In genomic region chr6:56764081-56764566, GRCh38 we compare ENCODE assay signal across 8 cellular contexts.
DNase-seq lines count a peak whose midpoint lies in the region; ATAC-seq, FAIRE-seq and TF ChIP-seq lines count a peak whose summit lies in the region.

No MANE protein-coding gene starts in this region.

- no peak overlapping the region for H3K23ac ChIP-seq in H1 (ENCODE audit: insufficient read length)

- H3K27ac Mint-ChIP-seq in neural progenitor cell, result peak overlapping the region; percentile 8
- no peak overlapping the region for H3K27ac Mint-ChIP-seq in activated naive CD4-positive, alpha-beta T cell treated with anti-CD3 and anti-CD28 coated beads for 36 hours

- no peak overlapping the region for H3K4ac ChIP-seq in H1 (replicated peaks; ENCODE audit: insufficient read length, low read depth, low read length)

- H2AFZ ChIP-seq in H1 (ENCODE audit: low read length), result no peak overlapping the region
- no peak overlapping the region for H2AFZ ChIP-seq in neural progenitor cell (replicated peaks)

- H2AK5ac ChIP-seq in H1 (ENCODE audit: low read depth, low read length), result no peak overlapping the region

- H4K91ac ChIP-seq in H1 (replicated peaks; ENCODE audit: insufficient read length, low read length), result no peak overlapping the region

- no peaks in the 10 kb centered on the region for H3K79me1 ChIP-seq in H1 (ENCODE audit: low read depth, low read length)

- H3K27me3 Mint-ChIP-seq in neural progenitor cell (ENCODE audit: insufficient read depth, low read depth), result no peaks in the 10 kb centered on the region
- no peaks in the 10 kb centered on the region for H3K27me3 Mint-ChIP-seq in activated naive CD4-positive, alpha-beta T cell treated with anti-CD3 and anti-CD28 coated beads for 36 hours (ENCODE audit: low read depth)

- peaks cover 34% of the 10 kb centered on the region for H3K4me1 Mint-ChIP-seq in neural progenitor cell
- H3K4me1 Mint-ChIP-seq in activated naive CD4-positive, alpha-beta T cell treated with anti-CD3 and anti-CD28 coated beads for 36 hours (ENCODE audit: low read depth), result no peaks in the 10 kb centered on the region

- H3K4me3 ChIP-seq in AG04450 (ENCODE audit: low read depth, low read length), result no peak overlapping the region
- H3K4me3 ChIP-seq in H1 (ENCODE audit: extremely low read depth in 1 of 4, insufficient read depth in 2 of 4, low read depth in 3 of 4, low read length in 4 of 4), result no peak overlapping the region
- H3K4me3 ChIP-seq in neural progenitor cell, result no peak overlapping the region

- no peaks in the 10 kb centered on the region; the same call in 1 of the 2 replicates for H3K23me2 ChIP-seq in H1 (ENCODE audit: low read depth, low read length)

- CTCF ChIA-PET in AG04450 (lab: Charles Lee) (interaction anchor here (0.6 to 1.4 kb wide), 5 partner anchors 39 to 239 kb away, joined by 3 to 4 read pairs (median 3); no protein-coding TSS in a partner anchor), H1 (lab: Charles Lee; ENCODE audit: partially characterized antibody) (interaction anchor here (0.6 to 2.1 kb wide), 18 partner anchors 10 to 246 kb away, joined by 3 to 9 read pairs (median 4); partner anchors contain the start of gene DST)
- CTCF ChIA-PET in activated naive CD4-positive, alpha-beta T cell treated with anti-CD3 and anti-CD28 coated beads for 36 hours (lab: Charles Lee), result no interaction called here

- intact Hi-C loops in activated naive CD4-positive, alpha-beta T cell treated with anti-CD3 and anti-CD28 coated beads for 36 hours (cut with micrococcal nuclease), result no loop called here

- H3K4me1 ChIP-seq in H1 (replicated peaks in 1 of 4; ENCODE audit: control insufficient read depth in 3 of 4, insufficient read depth in 4 of 4, low read length in 3 of 4) (peaks cover 0 to 9% (median 6%) of the 10 kb centered on the region in 4 experiments; a peak in 3 of 7 replicates), neural progenitor cell (peaks cover 28% of the 10 kb centered on the region)

- TF ChIP-seq RAD21 in H1 (IDR thresholded peaks at IDR 0.05 in 1 of 2, conservative IDR thresholded peaks at IDR 0.05 in 1 of 2; ENCODE audit: low read depth in 2 of 2, low read length in 2 of 2), result peak; percentile 55 to 60; a peak in 3 of 4 replicates

- H2BK20ac ChIP-seq in H1 (ENCODE audit: low read length), result no peak overlapping the region

- TF ChIP-seq CTCF in AG04450 (IDR thresholded peaks at IDR 0.05; ENCODE audit: low read depth, low read length), result peak; percentile 48
- TF ChIP-seq CTCF in H1 (IDR thresholded peaks at IDR 0.05; ENCODE audit: control extremely low read depth in 1 of 3, insufficient read depth in 1 of 3, low read depth in 1 of 3, low read length in 3 of 3), result peak in 2 of 3 experiments; percentile 46 to 63; a peak in 2 of 4 replicates
- TF ChIP-seq CTCF in neural progenitor cell (IDR thresholded peaks at IDR 0.05), result peak; percentile 46

- no peak overlapping the region for H2BK15ac ChIP-seq in H1 (ENCODE audit: low read length)

- H3K36me3 Mint-ChIP-seq in neural progenitor cell, result peaks cover 9% of the 10 kb centered on the region
- no peaks in the 10 kb centered on the region for H3K36me3 Mint-ChIP-seq in activated naive CD4-positive, alpha-beta T cell treated with anti-CD3 and anti-CD28 coated beads for 36 hours (ENCODE audit: low read depth)

- H3K4me3 Mint-ChIP-seq in neural progenitor cell, result no peak overlapping the region
- no peak overlapping the region for H3K4me3 Mint-ChIP-seq in activated naive CD4-positive, alpha-beta T cell treated with anti-CD3 and anti-CD28 coated beads for 36 hours

- H3K79me2 ChIP-seq in H1 (ENCODE audit: control insufficient read depth in 1 of 2, insufficient read depth in 2 of 2, low read length in 2 of 2) (peaks cover 0 to 85% of the 10 kb centered on the region in 2 experiments; a peak in 3 of 4 replicates), neural progenitor cell (ENCODE audit: low read depth) (peaks cover 95% of the 10 kb centered on the region)

- H3K36me3 ChIP-seq in H1 (ENCODE audit: control insufficient read depth in 2 of 4, insufficient read depth in 4 of 4, low read length in 3 of 4), result no peaks in the 10 kb centered on the region
- H3K36me3 ChIP-seq in neural progenitor cell, result no peaks in the 10 kb centered on the region

- peak; percentile 65 for ATAC-seq in HG02884 (IDR thresholded peaks at IDR 0.05; ENCODE audit: unreplicated experiment)

- no peak overlapping the region for H3K56ac ChIP-seq in H1 (replicated peaks; ENCODE audit: insufficient read length, low read depth, low read length)

- no peak overlapping the region for H3K4me2 ChIP-seq in H1 (ENCODE audit: insufficient read depth in 1 of 2, low read depth in 2 of 2, low read length in 2 of 2)
- no peak overlapping the region for H3K4me2 ChIP-seq in neural progenitor cell

- H2BK5ac ChIP-seq in H1 (ENCODE audit: low read depth, low read length), result no peak overlapping the region

- H3F3A ChIP-seq in neural progenitor cell (ENCODE audit: low read depth), result peaks cover 28% of the 10 kb centered on the region

- no peaks in the 10 kb centered on the region for H3K9me3 ChIP-seq in AG04450 (ENCODE audit: control insufficient read depth, insufficient read depth, low read length)
- H3K9me3 ChIP-seq in H1 (ENCODE audit: insufficient read depth in 2 of 2, low read depth in 1 of 2, low read length in 1 of 2), result no peaks in the 10 kb centered on the region
- no peaks in the 10 kb centered on the region for H3K9me3 ChIP-seq in neural progenitor cell (ENCODE audit: low read depth)

- no peak for TF ChIP-seq EP300 in H1 (IDR thresholded peaks at IDR 0.05; ENCODE audit: borderline replicate concordance in 1 of 2, low read depth in 2 of 2, low read length in 2 of 2)

- no peak overlapping the region for H2BK12ac ChIP-seq in H1 (ENCODE audit: low read depth, low read length)

- no peak overlapping the region for H4K8ac ChIP-seq in H1 (ENCODE audit: extremely low read depth, insufficient read depth, low read length)

- H3K27me3 ChIP-seq in AG04450 (ENCODE audit: control insufficient read depth, insufficient read depth, low read length) (no peaks in the 10 kb centered on the region), H1 (replicated peaks in 1 of 4; ENCODE audit: control insufficient read depth in 3 of 4, extremely low read depth in 1 of 4, insufficient read depth in 3 of 4, low read length in 3 of 4) (no peaks in the 10 kb centered on the region), neural progenitor cell (no peaks in the 10 kb centered on the region)

- H3K9me3 Mint-ChIP-seq in neural progenitor cell, result no peaks in the 10 kb centered on the region
- no peaks in the 10 kb centered on the region for H3K9me3 Mint-ChIP-seq in activated naive CD4-positive, alpha-beta T cell treated with anti-CD3 and anti-CD28 coated beads for 36 hours

- FAIRE-seq in GM18507 (lab: Jason Lieb, UNC), result peak; percentile 82
- peak; percentile 28 for FAIRE-seq in H1 (lab: Jason Lieb, UNC)

- no peak overlapping the region for H2BK120ac ChIP-seq in H1 (replicated peaks; ENCODE audit: low read depth, low read length)

- H3K18ac ChIP-seq in H1 (ENCODE audit: extremely low read depth, low read length), result no peak overlapping the region

- no peak for TF ChIP-seq POLR2A in H1 (IDR thresholded peaks at IDR 0.05; ENCODE audit: control extremely low read depth in 1 of 2, low read depth in 2 of 2, low read length in 2 of 2)

- H4K20me1 ChIP-seq in H1 (replicated peaks in 1 of 2; ENCODE audit: control insufficient read depth in 1 of 2, insufficient read depth in 2 of 2, low read length in 2 of 2), result peaks cover 0 to 2% of the 10 kb centered on the region in 2 experiments
- H4K20me1 ChIP-seq in neural progenitor cell (ENCODE audit: low read depth), result peaks cover 76% of the 10 kb centered on the region

- no peak overlapping the region for H4K5ac ChIP-seq in H1 (ENCODE audit: insufficient read length, low read depth, low read length)

- H3K14ac ChIP-seq in H1 (ENCODE audit: insufficient read length), result no peak overlapping the region

- peak overlapping the region; percentile 58 for H3K27ac ChIP-seq in AG04450 (ENCODE audit: low read depth, low read length)
- no peak overlapping the region for H3K27ac ChIP-seq in H1 (ENCODE audit: low read depth, low read length)
- H3K27ac ChIP-seq in neural progenitor cell, result peak overlapping the region; percentile 8

- WGBS in H1 (ENCODE audit: extremely low coverage in 1 of 2, insufficient coverage in 1 of 2, insufficient read length in 1 of 2, insufficient replicate concordance in 2 of 2, low coverage in 1 of 2, low lambda C conversion rate in 2 of 2, missing lambda C conversion rate in 1 of 2), 2 experiments, result 42% methylated on average over 3 of the region's 3 CpGs; no CpG with 5 or more reads in 1 of the 2 experiments

- H3K9ac ChIP-seq in H1 (replicated peaks in 1 of 4; ENCODE audit: extremely low read depth in 1 of 4, low read depth in 3 of 4, low read length in 3 of 4) (no peak overlapping the region), neural progenitor cell (no peak overlapping the region)

- POLR2A ChIA-PET in AG04450 (lab: Yijun Ruan, JAX), result interaction anchor here (1.2 kb wide), 1 partner anchor 37 kb away, joined by 5 read pairs; no protein-coding TSS in a partner anchor
- POLR2A ChIA-PET in H1 (lab: Charles Lee; ENCODE audit: partially characterized antibody), result interaction anchor here (1.5 kb wide), 1 partner anchor 28 kb away, joined by 3 read pairs; no protein-coding TSS in a partner anchor

- DNase-seq in AG04450 (ENCODE audit: low read depth, low spot score), result no peak
- no peak for DNase-seq in GM18507 (ENCODE audit: extremely low spot score, insufficient read length, low read depth)
- peak; percentile 71 for DNase-seq in NCI-H69 (lab: John Stamatoyannopoulos, UW)
- no peak for DNase-seq in H1 (ENCODE audit: low read depth in 1 of 2, low spot score in 2 of 2)
- DNase-seq in neural progenitor cell (ENCODE audit: low spot score), result peak; percentile 27
- DNase-seq in activated naive CD4-positive, alpha-beta T cell treated with anti-CD3 and anti-CD28 coated beads for 36 hours, result no peak
- no peak for DNase-seq in amniotic stem cell (lab: John Stamatoyannopoulos, UW)

TF ChIP-seq in H1, 55 proteins besides CTCF, POLR2A, EP300 and RAD21:
- TF ChIP-seq ZNF274 (IDR thresholded peaks at IDR 0.05; ENCODE audit: borderline replicate concordance, extremely low read depth, low read length), result no peak
TF ChIP-seq in H1: peak in this region for 0.

Comparison
In these comparisons a context has a peak if more than half of its experiments do, and no peak if none do; other contexts are left out.
1. DNase-seq: peak in NCI-H69 (single experiment) and neural progenitor cell (single experiment); none in AG04450 (single experiment), GM18507 (single experiment), H1 (0 of 2), activated naive CD4-positive, alpha-beta T cell treated with anti-CD3 and anti-CD28 coated beads for 36 hours (single experiment) and amniotic stem cell (single experiment).
2. Peak in every context shown above with its lines, with median percentiles within 50 percentile points of each other: CTCF ChIP-seq.